Comparison of ENCODE assay signal across 8 cellular contexts in genomic region chr6:28867078-28867414, GRCh38. TPM values are rescaled to one million over a fixed set of nuclear protein-coding genes. Genes with fewer than 3 reads are reported as not detected.
A peak's percentile ranks its signal among the peaks of the same experiment; 100 is the strongest.
DNase-seq lines count a peak whose midpoint lies in the region; ATAC-seq and TF ChIP-seq lines count a peak whose summit lies in the region.

No MANE protein-coding gene starts in this region.

- H3K27me3 ChIP-seq in foreskin keratinocyte (no peaks in the 10 kb centered on the region), psoas muscle (ENCODE audit: insufficient read depth in 3 of 3, low read length in 2 of 3) (peaks cover 0 to 31% (median 8%) of the 10 kb centered on the region in 3 donors)

- intact Hi-C loops in psoas muscle (cut with DNase I) = no loop called here

- H3K4me1 ChIP-seq in foreskin keratinocyte (no peaks in the 10 kb centered on the region), psoas muscle (no peaks in the 10 kb centered on the region)

- no peaks in the 10 kb centered on the region for H3K36me3 ChIP-seq in psoas muscle (ENCODE audit: insufficient read depth in 1 of 2, low read depth in 1 of 2)

- ATAC-seq in HG02981 (IDR thresholded peaks at IDR 0.05; ENCODE audit: unreplicated experiment) (peak; percentile 13), foreskin keratinocyte (peak; percentile 7), psoas muscle (peak in 1 of 4 donors; percentile 8)

- peak overlapping the region; percentile 74 for H3K4me3 ChIP-seq in psoas muscle

- DNase-seq in DMS79 treated with DMSO at 0.1 percent for 48 hours (lab: John Stamatoyannopoulos, UW) (peak; percentile 13), DMS79 (lab: John Stamatoyannopoulos, UW) (no peak), foreskin keratinocyte (peak in 1 of 2 donors; percentile 33), psoas muscle (no peak), KBM-7 (no peak), NOMO-1 treated with dmso at 0.1 percent for 144 hours (lab: John Stamatoyannopoulos, UW; ENCODE audit: unreplicated experiment) (no peak)

- no peaks in the 10 kb centered on the region for H3K9me3 ChIP-seq in psoas muscle

- in situ Hi-C loops in KBM-7 (cut with MboI; ENCODE audit: low pct_unique_long_range_greater_than_20kb, low sequenced_read_pairs) = no loop called here

- WGBS in psoas muscle, 3 donors = 6 to 19% (median 13%) methylated on average over 5 of the region's 5 CpGs

- TF ChIP-seq CTCF in VCaP (conservative IDR thresholded peaks at IDR 0.05) = no peak
- TF ChIP-seq CTCF in foreskin keratinocyte (conservative IDR thresholded peaks at IDR 0.05) = no peak
- no peak for TF ChIP-seq CTCF in psoas muscle (IDR thresholded peaks at IDR 0.05)

- H3K27ac ChIP-seq in VCaP = peak overlapping the region; percentile 90
- no peak overlapping the region for H3K27ac ChIP-seq in foreskin keratinocyte
- no peak overlapping the region for H3K27ac ChIP-seq in psoas muscle

RNA-seq across cellular contexts. Expression of gene TRIM27, which starts 56.7 kb away (rescaled TPM):
- 50.9 and 60.1 TPM in 2 replicates for total RNA-seq in foreskin keratinocyte
- polyA plus RNA-seq in foreskin keratinocyte = 35.0 and 37.5 TPM in 2 replicates
- total RNA-seq in psoas muscle = 10 to 100 TPM; 15.0 to 26.0 (median 23.6) TPM
- polyA plus RNA-seq in psoas muscle = 10 to 100 TPM; 15.5 to 42.8 (median 39.5) TPM
